In genomic region chr2:148360662-148361061, GRCh38 we compare ENCODE assay signal across 8 cellular contexts.
"Had no signal": no experiment of that assay in that cellular context is flagged by ENCODE, and none has a peak within 500 bp of the region (broad histone marks: within the 10 kb centered on the region; RNA-seq: fewer than 3 reads in every experiment).

No MANE protein-coding gene starts in this region.

- ATAC-seq: GM12878 had no signal

- H3K4me3 ChIP-seq: GM12878 had no signal

- FAIRE-seq: G401.6, GM12878, GM12891, GM12892, GM18507, GM19239 had no signal

- DNase-seq: GDM1, GF-D8 had no signal
